In genomic region chr17:76736349-76737081, GRCh38 we compare ENCODE assay signal across 8 cellular contexts. TPM values are rescaled to one million over a fixed set of nuclear protein-coding genes. Genes with fewer than 3 reads are reported as not detected.
A peak's percentile ranks its signal among the peaks of the same experiment; 100 is the strongest.
DNase-seq lines count a peak whose midpoint lies in the region; ATAC-seq and TF ChIP-seq lines count a peak whose summit lies in the region.

No MANE protein-coding gene starts in this region.

- H3K9me3 Mint-ChIP-seq in brain = peaks cover 0 to 2% (median 0%) of the 10 kb centered on the region in 5 experiments

- H3K4me2 ChIP-seq in IMR-90 (ENCODE audit: low read depth, low read length) = peak overlapping the region; percentile 63

- H3K27me3 Mint-ChIP-seq in brain = peaks cover 15% of the 10 kb centered on the region

- H3K36me3 ChIP-seq in IMR-90 (ENCODE audit: control insufficient read depth, insufficient read depth, low read length) = peaks cover 22% of the 10 kb centered on the region
- H3K36me3 ChIP-seq in skeletal muscle tissue (ENCODE audit: control insufficient read depth in 3 of 3, insufficient read depth in 3 of 3, low read length in 3 of 3) = peaks cover 26 to 36% (median 36%) of the 10 kb centered on the region in 3 donors

- CTCF ChIA-PET in IMR-90 (lab: Yijun Ruan, JAX) = no interaction called here

- H3K27me3 ChIP-seq in IMR-90 (ENCODE audit: control insufficient read depth, insufficient read depth, low read length) (no peaks in the 10 kb centered on the region), skeletal muscle tissue (ENCODE audit: control insufficient read depth in 3 of 3, insufficient read depth in 3 of 3, low read length in 3 of 3) (no peaks in the 10 kb centered on the region)

- H4K8ac ChIP-seq in IMR-90 (ENCODE audit: low read depth in 2 of 2, low read length in 2 of 2) = peak overlapping the region; percentile 78 to 88

- intact Hi-C loops in IMR-90 (cut with micrococcal nuclease) = loop anchor here (5.0 kb wide), 1 partner anchor 321 kb away; no protein-coding TSS in a partner anchor

- peak overlapping the region; percentile 97 to 100 (median 99) for H3K27ac Mint-ChIP-seq in brain

- H3K14ac ChIP-seq in IMR-90 (replicated peaks; ENCODE audit: low read depth, low read length) = peak overlapping the region; percentile 98

- peak overlapping the region; percentile 100 for H2AK5ac ChIP-seq in IMR-90 (ENCODE audit: low read depth, low read length)

- H3K4me3 ChIP-seq in IMR-90 (ENCODE audit: insufficient read depth, low read depth, low read length) (peak overlapping the region; percentile 89), iPS-18c (ENCODE audit: insufficient read depth, low read depth, low read length) (peak overlapping the region; percentile 97), skeletal muscle tissue (ENCODE audit: low read length in 3 of 3) (peak overlapping the region; percentile 84 to 100 (median 98))

- H3K9me3 ChIP-seq in IMR-90 (ENCODE audit: control insufficient read depth, insufficient read depth, low read length) (no peaks in the 10 kb centered on the region), iPS-18c (ENCODE audit: control insufficient read depth, insufficient read depth, low read length) (no peaks in the 10 kb centered on the region), skeletal muscle tissue (ENCODE audit: control insufficient read depth in 3 of 3, low read length in 3 of 3) (no peaks in the 10 kb centered on the region)

- POLR2A ChIA-PET in IMR-90 (lab: Charles Lee; ENCODE audit: unreplicated experiment) = interaction anchor here (0.6 to 1.0 kb wide), 2 partner anchors 19 to 896 kb away, joined by 3 read pairs; no protein-coding TSS in a partner anchor

- no peak for TF ChIP-seq POLR2A in IMR-90 (IDR thresholded peaks at IDR 0.05; ENCODE audit: low read depth, low read length)

- H2AFZ ChIP-seq in IMR-90 (replicated peaks; ENCODE audit: low read length, poor library complexity) = peak overlapping the region; percentile 78

- H3K4ac ChIP-seq in IMR-90 (ENCODE audit: low read depth, low read length) = peak overlapping the region; percentile 97

- H3K4me1 ChIP-seq in IMR-90 (ENCODE audit: control insufficient read depth, insufficient read depth, low read length) (peaks cover 2% of the 10 kb centered on the region; the same call in 1 of the 2 replicates), skeletal muscle tissue (ENCODE audit: control insufficient read depth in 3 of 3, insufficient read depth in 3 of 3, low read length in 3 of 3) (peaks cover 26 to 55% (median 41%) of the 10 kb centered on the region in 3 donors)

- no peak overlapping the region for H2BK15ac ChIP-seq in IMR-90 (ENCODE audit: low read depth, low read length)

- H3K27ac ChIP-seq in IMR-90 (ENCODE audit: insufficient read depth, low read length) = peak overlapping the region; percentile 92
- H3K27ac ChIP-seq in skeletal muscle tissue (ENCODE audit: low read depth, low read length) = peak overlapping the region; percentile 99

- H2AK9ac ChIP-seq in IMR-90 (replicated peaks; ENCODE audit: low read depth, low read length, poor library complexity) = peak overlapping the region; percentile 99

- 0% methylated on average over 30 of the region's 117 CpGs; no CpG with 5 or more reads in 1 of the 2 experiments for WGBS in IMR-90 (ENCODE audit: extremely low coverage in 2 of 2, insufficient read length in 1 of 2), 2 experiments

- peak overlapping the region; percentile 96 to 100 (median 98) for H3K4me3 Mint-ChIP-seq in brain

- H3K79me1 ChIP-seq in IMR-90 (ENCODE audit: low read depth in 1 of 2, low read length in 2 of 2) = peaks cover 17 to 29% of the 10 kb centered on the region in 2 experiments

- in situ Hi-C loops in IMR-90 (cut with MboI; ENCODE audit: low sequenced_read_pairs) = no loop called here

- no peak overlapping the region for H2BK20ac ChIP-seq in IMR-90 (ENCODE audit: low read depth, low read length)

- TF ChIP-seq CTCF in IMR-90 (conservative IDR thresholded peaks at IDR 0.05; ENCODE audit: low read depth, low read length) (peak; percentile 35; the same call in 1 of the 2 replicates), brain (conservative IDR thresholded peaks at IDR 0.05) (peak in 1 of 2 experiments; percentile 41)

- H3K9ac ChIP-seq in IMR-90 (ENCODE audit: low read depth, low read length) = peak overlapping the region; percentile 96
- peak overlapping the region; percentile 99 for H3K9ac ChIP-seq in skeletal muscle tissue (ENCODE audit: low read depth in 1 of 3, low read length in 3 of 3)

- dilution Hi-C loops in IMR-90 (cut with HindIII; ENCODE audit: low sequenced_read_pairs, unreplicated experiment) = no loop called here

- ATAC-seq in GM19452 (IDR thresholded peaks at IDR 0.05; ENCODE audit: unreplicated experiment) (peak; percentile 10), IMR-90 (ENCODE audit: low read depth) (peak; percentile 28)

- H2BK120ac ChIP-seq in IMR-90 (ENCODE audit: low read depth, low read length) = peak overlapping the region; percentile 5; the same call in 1 of the 2 replicates

- H3K23ac ChIP-seq in IMR-90 (ENCODE audit: low read depth, low read length) = peak overlapping the region; percentile 97

- peaks cover 38% of the 10 kb centered on the region for H4K20me1 ChIP-seq in IMR-90 (ENCODE audit: insufficient read depth, low read length)

- H3K4me1 Mint-ChIP-seq in brain = peaks cover 67% of the 10 kb centered on the region

- H3K18ac ChIP-seq in IMR-90 (ENCODE audit: low read depth, low read length) = peak overlapping the region; percentile 50

- H3K9me1 ChIP-seq in IMR-90 (ENCODE audit: insufficient read depth, low read length) = no peaks in the 10 kb centered on the region

- H4K91ac ChIP-seq in IMR-90 (ENCODE audit: insufficient read depth, low read depth, low read length) = peak overlapping the region; percentile 95

- BruUV-seq in IMR-90 (replicated peaks; lab: Mats Ljungman, UMichigan) = no TSS peak

- peak overlapping the region; percentile 87 for H3K56ac ChIP-seq in IMR-90 (ENCODE audit: extremely low read depth, insufficient read depth, low read length)

- peaks cover 47% of the 10 kb centered on the region for H3K36me3 Mint-ChIP-seq in brain

- DNase-seq in CD1c-positive myeloid dendritic cell (ENCODE audit: extremely low spot score) (peak; percentile 80), IMR-90 (peak; percentile 60), T-helper 9 cell (peak; percentile 55), NAMALWA (ENCODE audit: low spot score) (no peak)

- peak overlapping the region; percentile 68 for H4K5ac ChIP-seq in IMR-90 (ENCODE audit: low read depth, low read length)

- no peak for TF ChIP-seq RAD21 in IMR-90 (IDR thresholded peaks at IDR 0.05; ENCODE audit: low read length)

- H2BK5ac ChIP-seq in IMR-90 (ENCODE audit: low read depth, low read length, poor library complexity, severe bottlenecking) = peak overlapping the region; percentile 89

TF ChIP-seq in IMR-90, 13 proteins besides CTCF, POLR2A, EP300 and RAD21:
- TF ChIP-seq MXI1 (IDR thresholded peaks at IDR 0.05; ENCODE audit: borderline replicate concordance, low read depth, low read length) (peak; percentile 66; the same call in 1 of the 2 replicates), CHD1 (IDR thresholded peaks at IDR 0.05; ENCODE audit: low read depth, low read length) (no peak), SMC3 (IDR thresholded peaks at IDR 0.05; ENCODE audit: low read depth, low read length) (no peak), CEBPB (IDR thresholded peaks at IDR 0.05; ENCODE audit: low read depth, low read length) (no peak), MAFK (IDR thresholded peaks at IDR 0.05; ENCODE audit: low read depth, low read length) (no peak), MAZ (IDR thresholded peaks at IDR 0.05; ENCODE audit: borderline replicate concordance, low read depth, low read length) (peak; percentile 92)

RNA-seq across cellular contexts. Expression of gene SRSF2, which starts 0.6 kb away (rescaled TPM):
- total RNA-seq in IMR-90 (2012; rRNA removed) (71.7 and 98.0 TPM in 2 replicates), skeletal muscle tissue (52.2 TPM)
- polyA plus RNA-seq in IMR-90 (2012; rRNA removed) (296 and 441 TPM in 2 replicates), brain (ENCODE audit: insufficient read depth, low read depth, low replicate concordance) (112 TPM)
- 200 and 504 TPM in 2 replicates for polyA plus RNA-seq in IMR-90 (2012; cell fraction: cytosol; rRNA removed)
- polyA plus RNA-seq in IMR-90 (2012; cell fraction: nucleus; rRNA removed; ENCODE audit: low replicate concordance) = 395 and 1,583 TPM in 2 replicates

RNA-seq across cellular contexts. Expression of gene MFSD11, which starts 1.4 kb away (rescaled TPM):
- total RNA-seq in IMR-90 (2012; rRNA removed) (16.1 and 16.4 TPM in 2 replicates), skeletal muscle tissue (76.7 TPM)
- polyA plus RNA-seq in IMR-90 (2012; rRNA removed) (9.8 and 12.3 TPM in 2 replicates), brain (ENCODE audit: insufficient read depth, low read depth, low replicate concordance) (13.7 TPM)
- 7.3 and 11.1 TPM in 2 replicates for polyA plus RNA-seq in IMR-90 (2012; cell fraction: cytosol; rRNA removed)
- polyA plus RNA-seq in IMR-90 (2012; cell fraction: nucleus; rRNA removed; ENCODE audit: low replicate concordance) = 10.6 and 14.3 TPM in 2 replicates

RNA-seq across cellular contexts. Expression of gene METTL23, which starts 9.9 kb away (rescaled TPM):
- total RNA-seq in IMR-90 (2012; rRNA removed) (18.8 and 19.7 TPM in 2 replicates), skeletal muscle tissue (19.3 TPM)
- polyA plus RNA-seq in IMR-90 (2012; rRNA removed) (32.1 and 36.5 TPM in 2 replicates), brain (ENCODE audit: insufficient read depth, low read depth, low replicate concordance) (46.2 TPM)
- 21.1 and 22.1 TPM in 2 replicates for polyA plus RNA-seq in IMR-90 (2012; cell fraction: cytosol; rRNA removed)
- 19.5 and 49.1 TPM in 2 replicates for polyA plus RNA-seq in IMR-90 (2012; cell fraction: nucleus; rRNA removed; ENCODE audit: low replicate concordance)

RNA-seq across cellular contexts. Expression of gene JMJD6, which starts 10.1 kb away (rescaled TPM):
- total RNA-seq in IMR-90 (2012; rRNA removed) = 24.4 and 31.9 TPM in 2 replicates
- polyA plus RNA-seq in IMR-90 (2012; rRNA removed) = 30.9 and 33.7 TPM in 2 replicates
- 23.6 and 45.5 TPM in 2 replicates for polyA plus RNA-seq in IMR-90 (2012; cell fraction: cytosol; rRNA removed)
- polyA plus RNA-seq in IMR-90 (2012; cell fraction: nucleus; rRNA removed; ENCODE audit: low replicate concordance) = 69.5 and 77.5 TPM in 2 replicates
- 29.4 TPM for polyA plus RNA-seq in brain (ENCODE audit: insufficient read depth, low read depth, low replicate concordance)
- total RNA-seq in skeletal muscle tissue = 6.8 TPM

RNA-seq across cellular contexts. Expression of gene MXRA7, which starts 25.8 kb away (rescaled TPM):
- total RNA-seq in IMR-90 (2012; rRNA removed) (169 and 231 TPM in 2 replicates), skeletal muscle tissue (75.7 TPM)
- polyA plus RNA-seq in IMR-90 (2012; rRNA removed) (148 and 168 TPM in 2 replicates), brain (ENCODE audit: insufficient read depth, low read depth, low replicate concordance) (119 TPM)
- 104 and 544 TPM in 2 replicates for polyA plus RNA-seq in IMR-90 (2012; cell fraction: cytosol; rRNA removed)
- polyA plus RNA-seq in IMR-90 (2012; cell fraction: nucleus; rRNA removed; ENCODE audit: low replicate concordance) = 20.0 and 91.8 TPM in 2 replicates
